25 cellular contexts compared by ENCODE assay signal in the genomic region with DNA sequence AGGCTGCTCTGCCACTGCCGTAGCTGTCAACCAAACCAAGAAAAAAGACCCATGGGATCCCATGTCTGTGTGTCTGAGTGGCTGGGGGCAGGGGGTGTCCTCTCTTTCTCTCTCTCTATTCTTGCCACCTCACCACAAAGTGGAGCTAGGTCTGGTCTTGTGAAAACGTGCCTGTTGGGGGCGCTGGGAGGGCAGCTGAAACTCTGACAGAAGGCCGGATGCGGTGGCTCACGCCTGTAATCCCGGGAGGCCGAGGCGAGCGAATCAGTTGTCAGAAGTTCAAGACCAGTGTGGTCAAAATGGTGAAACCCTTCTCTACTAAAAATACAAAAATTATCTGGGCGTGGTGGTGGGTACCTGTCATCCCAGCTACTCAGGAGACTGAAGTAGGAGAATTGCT.
"Had no signal": no experiment of that assay in that cellular context is flagged by ENCODE, and none has a peak within 500 bp of the region (broad histone marks: within the 10 kb centered on the region; RNA-seq: fewer than 3 reads in every experiment).

No MANE protein-coding gene starts in this region.

- H3K4me2 ChIP-seq: KMS-11 had no signal

- H3K27ac ChIP-seq: brain microvascular endothelial cell, cardiac muscle cell, KMS-11, SK-N-MC, WERI-Rb-1 had no signal

- H3K36me3 ChIP-seq: brain microvascular endothelial cell, cardiac muscle cell had no signal

- H3K4me3 ChIP-seq: cardiac muscle cell, SK-N-MC had no signal

- H3K4me1 Mint-ChIP-seq: activated naive CD4-positive, alpha-beta T cell treated with anti-CD3 and anti-CD28 coated beads, Interleukin-2, amount 10 ng/mL, durations not matched to agents 7 days and 5 days; activated naive CD8-positive, alpha-beta T cell treated with anti-CD3 and anti-CD28 coated beads for 36 hours had no signal

- H3K27ac Mint-ChIP-seq: activated CD8-positive, alpha-beta T cell treated with anti-CD3 and anti-CD28 coated beads for 36 hours; activated naive CD4-positive, alpha-beta T cell treated with anti-CD3 and anti-CD28 coated beads, Interleukin-2, amount 10 ng/mL, durations not matched to agents 7 days and 5 days; activated naive CD8-positive, alpha-beta T cell treated with anti-CD3 and anti-CD28 coated beads for 36 hours; activated T-cell treated with anti-CD3 and anti-CD28 coated beads, Interleukin-2, amount 50 U/mL, for 72 hours; activated T-helper 2 cell treated with anti-CD3 and anti-CD28 coated beads, Interferon-gamma antibody, Interleukin-2, Interleukin-4, amounts not matched to agents 10 μg/mL and 5 μg/mL and 100 μg/mL, durations not matched to agents 14 hours and 24 hours and 36 hours had no signal

- H3K9ac ChIP-seq: KMS-11 had no signal

- H3K27me3 ChIP-seq: cardiac muscle cell had no signal

- H3K4me3 Mint-ChIP-seq: activated CD8-positive, alpha-beta T cell treated with anti-CD3 and anti-CD28 coated beads for 36 hours; activated naive CD4-positive, alpha-beta T cell treated with anti-CD3 and anti-CD28 coated beads, Interleukin-2, amount 10 ng/mL, durations not matched to agents 7 days and 5 days; activated naive CD8-positive, alpha-beta T cell treated with anti-CD3 and anti-CD28 coated beads for 36 hours; activated T-cell treated with anti-CD3 and anti-CD28 coated beads, Interleukin-2, amount 50 U/mL, for 72 hours had no signal

- DNase-seq: activated CD4-positive, alpha-beta T cell treated with anti-CD3 and anti-CD28 coated beads for 4 hours; activated CD8-positive, alpha-beta memory T cell treated with anti-CD3 and anti-CD28 coated beads, Interleukin-2, amount 50 U/mL, for 4 hours; activated CD8-positive, alpha-beta T cell treated with anti-CD3 and anti-CD28 coated beads for 36 hours; activated gamma-delta T cell treated with Interleukin-2 at 50 U/mL for 16 hours; activated naive CD4-positive, alpha-beta T cell treated with anti-CD3 and anti-CD28 coated beads, Interleukin-2, amount 10 ng/mL, durations not matched to agents 7 days and 5 days; activated naive CD8-positive, alpha-beta T cell treated with anti-CD3 and anti-CD28 coated beads for 36 hours; activated T-cell treated with anti-CD3 and anti-CD28 coated beads, Interleukin-2, amount 50 U/mL, for 72 hours; brain microvascular endothelial cell; NCI-H1092; NCI-H1417; NCI-H2029; NCI-H345; NCI-H510A; NCI-H526 treated with DMSO at 0.1 percent for 48 hours; OCI-M1; RPMI8226; T-helper 1 cell; WERI-Rb-1 had no signal

- ATAC-seq: activated CD4-positive, CD25-positive, alpha-beta regulatory T cell treated with anti-CD3 and anti-CD28 coated beads, Interleukin-2, amount 50 U/mL, for 24 hours; activated CD8-positive, alpha-beta T cell treated with anti-CD3 and anti-CD28 coated beads for 36 hours; activated T-cell treated with anti-CD3 and anti-CD28 coated beads, Interleukin-2, amount 50 U/mL, for 72 hours; Panc1; Right ventricle myocardium inferior had no signal
